In the genomic region with DNA sequence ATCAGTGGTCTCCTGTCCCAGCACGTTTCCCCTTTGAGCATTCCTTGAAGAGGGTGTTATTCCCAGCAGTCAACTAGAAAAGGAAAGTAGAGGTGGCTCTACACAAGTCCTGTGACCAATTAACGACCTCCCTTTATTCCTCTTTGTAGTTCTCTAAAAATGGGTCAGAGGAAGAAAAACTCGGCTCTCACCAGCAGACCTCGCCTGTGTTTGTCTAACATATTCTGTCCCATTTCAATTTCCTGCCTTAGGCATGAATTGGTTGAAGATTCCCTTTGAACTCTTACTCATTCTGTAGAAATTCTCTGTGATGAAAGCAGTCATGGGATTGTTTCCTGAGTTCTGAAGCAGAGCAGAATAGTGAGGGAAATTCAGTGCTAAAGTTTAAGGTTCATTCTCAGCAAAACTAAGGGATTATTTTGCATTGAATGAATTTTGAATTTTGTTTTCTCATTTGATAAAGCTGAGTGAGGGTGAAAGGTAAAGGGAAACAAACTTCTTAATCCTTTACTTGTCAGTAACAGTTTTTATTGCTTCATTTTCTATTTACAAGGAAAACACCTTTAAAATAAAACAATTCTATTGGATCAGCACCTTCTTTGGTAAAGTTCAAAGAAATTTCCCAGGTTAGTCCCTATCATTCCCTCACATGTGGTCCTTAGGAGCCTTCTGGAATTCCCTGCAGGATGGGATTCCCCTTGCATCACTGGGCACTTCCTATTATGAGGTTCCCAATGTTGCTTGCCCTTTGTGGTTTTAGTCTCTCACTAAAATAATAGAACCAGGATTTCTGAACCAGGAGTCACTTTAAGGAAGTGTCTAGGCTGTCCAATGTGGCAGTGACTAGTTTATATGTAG, we compare ENCODE assay signal across 1 cellular context.
TF ChIP-seq lines count a peak whose summit lies in the region.

No MANE protein-coding gene starts in this region.

TF ChIP-seq in HepG2, 621 proteins besides CTCF, POLR2A, EP300 and RAD21 (continued from another document and continues in another):
- TF ChIP-seq, protein P1, sequence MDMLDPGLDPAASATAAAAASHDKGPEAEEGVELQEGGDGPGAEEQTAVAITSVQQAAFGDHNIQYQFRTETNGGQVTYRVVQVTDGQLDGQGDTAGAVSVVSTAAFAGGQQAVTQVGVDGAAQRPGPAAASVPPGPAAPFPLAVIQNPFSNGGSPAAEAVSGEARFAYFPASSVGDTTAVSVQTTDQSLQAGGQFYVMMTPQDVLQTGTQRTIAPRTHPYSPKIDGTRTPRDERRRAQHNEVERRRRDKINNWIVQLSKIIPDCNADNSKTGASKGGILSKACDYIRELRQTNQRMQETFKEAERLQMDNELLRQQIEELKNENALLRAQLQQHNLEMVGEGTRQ (IDR thresholded peaks at IDR 0.05; ENCODE audit: low read depth, low read length) = no peak
- TF ChIP-seq, protein P1 (CRISPR knock-in tag; IDR thresholded peaks at IDR 0.05; ENCODE audit: borderline replicate concordance) = no peak
- TF ChIP-seq, protein P2, sequence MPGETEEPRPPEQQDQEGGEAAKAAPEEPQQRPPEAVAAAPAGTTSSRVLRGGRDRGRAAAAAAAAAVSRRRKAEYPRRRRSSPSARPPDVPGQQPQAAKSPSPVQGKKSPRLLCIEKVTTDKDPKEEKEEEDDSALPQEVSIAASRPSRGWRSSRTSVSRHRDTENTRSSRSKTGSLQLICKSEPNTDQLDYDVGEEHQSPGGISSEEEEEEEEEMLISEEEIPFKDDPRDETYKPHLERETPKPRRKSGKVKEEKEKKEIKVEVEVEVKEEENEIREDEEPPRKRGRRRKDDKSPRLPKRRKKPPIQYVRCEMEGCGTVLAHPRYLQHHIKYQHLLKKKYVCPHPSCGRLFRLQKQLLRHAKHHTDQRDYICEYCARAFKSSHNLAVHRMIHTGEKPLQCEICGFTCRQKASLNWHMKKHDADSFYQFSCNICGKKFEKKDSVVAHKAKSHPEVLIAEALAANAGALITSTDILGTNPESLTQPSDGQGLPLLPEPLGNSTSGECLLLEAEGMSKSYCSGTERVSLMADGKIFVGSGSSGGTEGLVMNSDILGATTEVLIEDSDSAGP (CRISPR knock-in tag; IDR thresholded peaks at IDR 0.05; ENCODE audit: borderline replicate concordance) = no peak
- TF ChIP-seq ZNF737 (CRISPR knock-in tag; IDR thresholded peaks at IDR 0.05; ENCODE audit: borderline replicate concordance) (no peak), ZNF644 (CRISPR knock-in tag; IDR thresholded peaks at IDR 0.05; ENCODE audit: low read depth) (peak; percentile 59; the same call in 1 of the 2 replicates), RARG (CRISPR knock-in tag; IDR thresholded peaks at IDR 0.05; ENCODE audit: low read depth) (no peak), CEBPG (CRISPR knock-in tag; IDR thresholded peaks at IDR 0.05) (peak; percentile 87), ZBTB7B (CRISPR knock-in tag; IDR thresholded peaks at IDR 0.05) (0 out of 2 replicates have a peak, but pooled peaks have one; percentile 32), HNRNPLL (IDR thresholded peaks at IDR 0.05; ENCODE audit: low read depth, low read length, poor library complexity, severe bottlenecking) (no peak), KMT2B (CRISPR knock-in tag; IDR thresholded peaks at IDR 0.05) (no peak), BCL6 (CRISPR knock-in tag; IDR thresholded peaks at IDR 0.05) (peak; percentile 74), JARID2 (CRISPR knock-in tag; IDR thresholded peaks at IDR 0.05; ENCODE audit: insufficient replicate concordance) (peak; percentile 24), CAMTA2 (CRISPR knock-in tag; IDR thresholded peaks at IDR 0.05; ENCODE audit: borderline replicate concordance) (no peak), ASH2L (IDR thresholded peaks at IDR 0.05; ENCODE audit: insufficient read length, low read depth, low read length) (peak; percentile 98), TBL1XR1 (IDR thresholded peaks at IDR 0.05; ENCODE audit: borderline replicate concordance, low read length, partially characterized antibody) (no peak), NFRKB (IDR thresholded peaks at IDR 0.05) (no peak)
- TF ChIP-seq, protein P3, sequence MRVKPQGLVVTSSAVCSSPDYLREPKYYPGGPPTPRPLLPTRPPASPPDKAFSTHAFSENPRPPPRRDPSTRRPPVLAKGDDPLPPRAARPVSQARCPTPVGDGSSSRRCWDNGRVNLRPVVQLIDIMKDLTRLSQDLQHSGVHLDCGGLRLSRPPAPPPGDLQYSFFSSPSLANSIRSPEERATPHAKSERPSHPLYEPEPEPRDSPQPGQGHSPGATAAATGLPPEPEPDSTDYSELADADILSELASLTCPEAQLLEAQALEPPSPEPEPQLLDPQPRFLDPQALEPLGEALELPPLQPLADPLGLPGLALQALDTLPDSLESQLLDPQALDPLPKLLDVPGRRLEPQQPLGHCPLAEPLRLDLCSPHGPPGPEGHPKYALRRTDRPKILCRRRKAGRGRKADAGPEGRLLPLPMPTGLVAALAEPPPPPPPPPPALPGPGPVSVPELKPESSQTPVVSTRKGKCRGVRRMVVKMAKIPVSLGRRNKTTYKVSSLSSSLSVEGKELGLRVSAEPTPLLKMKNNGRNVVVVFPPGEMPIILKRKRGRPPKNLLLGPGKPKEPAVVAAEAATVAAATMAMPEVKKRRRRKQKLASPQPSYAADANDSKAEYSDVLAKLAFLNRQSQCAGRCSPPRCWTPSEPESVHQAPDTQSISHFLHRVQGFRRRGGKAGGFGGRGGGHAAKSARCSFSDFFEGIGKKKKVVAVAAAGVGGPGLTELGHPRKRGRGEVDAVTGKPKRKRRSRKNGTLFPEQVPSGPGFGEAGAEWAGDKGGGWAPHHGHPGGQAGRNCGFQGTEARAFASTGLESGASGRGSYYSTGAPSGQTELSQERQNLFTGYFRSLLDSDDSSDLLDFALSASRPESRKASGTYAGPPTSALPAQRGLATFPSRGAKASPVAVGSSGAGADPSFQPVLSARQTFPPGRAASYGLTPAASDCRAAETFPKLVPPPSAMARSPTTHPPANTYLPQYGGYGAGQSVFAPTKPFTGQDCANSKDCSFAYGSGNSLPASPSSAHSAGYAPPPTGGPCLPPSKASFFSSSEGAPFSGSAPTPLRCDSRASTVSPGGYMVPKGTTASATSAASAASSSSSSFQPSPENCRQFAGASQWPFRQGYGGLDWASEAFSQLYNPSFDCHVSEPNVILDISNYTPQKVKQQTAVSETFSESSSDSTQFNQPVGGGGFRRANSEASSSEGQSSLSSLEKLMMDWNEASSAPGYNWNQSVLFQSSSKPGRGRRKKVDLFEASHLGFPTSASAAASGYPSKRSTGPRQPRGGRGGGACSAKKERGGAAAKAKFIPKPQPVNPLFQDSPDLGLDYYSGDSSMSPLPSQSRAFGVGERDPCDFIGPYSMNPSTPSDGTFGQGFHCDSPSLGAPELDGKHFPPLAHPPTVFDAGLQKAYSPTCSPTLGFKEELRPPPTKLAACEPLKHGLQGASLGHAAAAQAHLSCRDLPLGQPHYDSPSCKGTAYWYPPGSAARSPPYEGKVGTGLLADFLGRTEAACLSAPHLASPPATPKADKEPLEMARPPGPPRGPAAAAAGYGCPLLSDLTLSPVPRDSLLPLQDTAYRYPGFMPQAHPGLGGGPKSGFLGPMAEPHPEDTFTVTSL (CRISPR knock-in tag; IDR thresholded peaks at IDR 0.05; ENCODE audit: borderline replicate concordance) = peak; percentile 99
- TF ChIP-seq, protein P4, sequence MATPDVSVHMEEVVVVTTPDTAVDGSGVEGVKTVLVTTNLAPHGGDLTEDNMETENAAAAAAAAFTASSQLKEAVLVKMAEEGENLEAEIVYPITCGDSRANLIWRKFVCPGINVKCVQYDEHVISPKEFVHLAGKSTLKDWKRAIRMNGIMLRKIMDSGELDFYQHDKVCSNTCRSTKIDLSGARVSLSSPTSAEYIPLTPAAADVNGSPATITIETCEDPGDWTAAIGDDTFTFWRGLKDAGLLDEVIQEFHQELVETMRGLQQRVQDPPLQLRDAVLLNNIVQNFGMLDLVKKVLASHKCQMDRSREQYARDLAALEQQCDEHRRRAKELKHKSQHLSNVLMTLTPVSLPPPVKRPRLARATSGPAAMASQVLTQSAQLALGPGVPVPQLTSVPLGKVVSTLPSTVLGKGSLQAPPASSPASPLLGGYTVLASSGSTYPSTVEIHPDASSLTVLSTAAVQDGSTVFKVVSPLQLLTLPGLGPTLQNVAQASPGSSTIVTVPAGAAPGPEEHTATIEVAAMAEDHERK (CRISPR knock-in tag; IDR thresholded peaks at IDR 0.05; ENCODE audit: low read depth) = no peak
- TF ChIP-seq, protein P5, sequence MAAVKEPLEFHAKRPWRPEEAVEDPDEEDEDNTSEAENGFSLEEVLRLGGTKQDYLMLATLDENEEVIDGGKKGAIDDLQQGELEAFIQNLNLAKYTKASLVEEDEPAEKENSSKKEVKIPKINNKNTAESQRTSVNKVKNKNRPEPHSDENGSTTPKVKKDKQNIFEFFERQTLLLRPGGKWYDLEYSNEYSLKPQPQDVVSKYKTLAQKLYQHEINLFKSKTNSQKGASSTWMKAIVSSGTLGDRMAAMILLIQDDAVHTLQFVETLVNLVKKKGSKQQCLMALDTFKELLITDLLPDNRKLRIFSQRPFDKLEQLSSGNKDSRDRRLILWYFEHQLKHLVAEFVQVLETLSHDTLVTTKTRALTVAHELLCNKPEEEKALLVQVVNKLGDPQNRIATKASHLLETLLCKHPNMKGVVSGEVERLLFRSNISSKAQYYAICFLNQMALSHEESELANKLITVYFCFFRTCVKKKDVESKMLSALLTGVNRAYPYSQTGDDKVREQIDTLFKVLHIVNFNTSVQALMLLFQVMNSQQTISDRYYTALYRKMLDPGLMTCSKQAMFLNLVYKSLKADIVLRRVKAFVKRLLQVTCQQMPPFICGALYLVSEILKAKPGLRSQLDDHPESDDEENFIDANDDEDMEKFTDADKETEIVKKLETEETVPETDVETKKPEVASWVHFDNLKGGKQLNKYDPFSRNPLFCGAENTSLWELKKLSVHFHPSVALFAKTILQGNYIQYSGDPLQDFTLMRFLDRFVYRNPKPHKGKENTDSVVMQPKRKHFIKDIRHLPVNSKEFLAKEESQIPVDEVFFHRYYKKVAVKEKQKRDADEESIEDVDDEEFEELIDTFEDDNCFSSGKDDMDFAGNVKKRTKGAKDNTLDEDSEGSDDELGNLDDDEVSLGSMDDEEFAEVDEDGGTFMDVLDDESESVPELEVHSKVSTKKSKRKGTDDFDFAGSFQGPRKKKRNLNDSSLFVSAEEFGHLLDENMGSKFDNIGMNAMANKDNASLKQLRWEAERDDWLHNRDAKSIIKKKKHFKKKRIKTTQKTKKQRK (IDR thresholded peaks at IDR 0.05; ENCODE audit: low read length) = no peak
- TF ChIP-seq, protein P6, sequence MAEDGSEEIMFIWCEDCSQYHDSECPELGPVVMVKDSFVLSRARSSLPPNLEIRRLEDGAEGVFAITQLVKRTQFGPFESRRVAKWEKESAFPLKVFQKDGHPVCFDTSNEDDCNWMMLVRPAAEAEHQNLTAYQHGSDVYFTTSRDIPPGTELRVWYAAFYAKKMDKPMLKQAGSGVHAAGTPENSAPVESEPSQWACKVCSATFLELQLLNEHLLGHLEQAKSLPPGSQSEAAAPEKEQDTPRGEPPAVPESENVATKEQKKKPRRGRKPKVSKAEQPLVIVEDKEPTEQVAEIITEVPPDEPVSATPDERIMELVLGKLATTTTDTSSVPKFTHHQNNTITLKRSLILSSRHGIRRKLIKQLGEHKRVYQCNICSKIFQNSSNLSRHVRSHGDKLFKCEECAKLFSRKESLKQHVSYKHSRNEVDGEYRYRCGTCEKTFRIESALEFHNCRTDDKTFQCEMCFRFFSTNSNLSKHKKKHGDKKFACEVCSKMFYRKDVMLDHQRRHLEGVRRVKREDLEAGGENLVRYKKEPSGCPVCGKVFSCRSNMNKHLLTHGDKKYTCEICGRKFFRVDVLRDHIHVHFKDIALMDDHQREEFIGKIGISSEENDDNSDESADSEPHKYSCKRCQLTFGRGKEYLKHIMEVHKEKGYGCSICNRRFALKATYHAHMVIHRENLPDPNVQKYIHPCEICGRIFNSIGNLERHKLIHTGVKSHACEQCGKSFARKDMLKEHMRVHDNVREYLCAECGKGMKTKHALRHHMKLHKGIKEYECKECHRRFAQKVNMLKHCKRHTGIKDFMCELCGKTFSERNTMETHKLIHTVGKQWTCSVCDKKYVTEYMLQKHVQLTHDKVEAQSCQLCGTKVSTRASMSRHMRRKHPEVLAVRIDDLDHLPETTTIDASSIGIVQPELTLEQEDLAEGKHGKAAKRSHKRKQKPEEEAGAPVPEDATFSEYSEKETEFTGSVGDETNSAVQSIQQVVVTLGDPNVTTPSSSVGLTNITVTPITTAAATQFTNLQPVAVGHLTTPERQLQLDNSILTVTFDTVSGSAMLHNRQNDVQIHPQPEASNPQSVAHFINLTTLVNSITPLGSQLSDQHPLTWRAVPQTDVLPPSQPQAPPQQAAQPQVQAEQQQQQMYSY (CRISPR knock-in tag; IDR thresholded peaks at IDR 0.05) = no peak
- TF ChIP-seq, protein P7, sequence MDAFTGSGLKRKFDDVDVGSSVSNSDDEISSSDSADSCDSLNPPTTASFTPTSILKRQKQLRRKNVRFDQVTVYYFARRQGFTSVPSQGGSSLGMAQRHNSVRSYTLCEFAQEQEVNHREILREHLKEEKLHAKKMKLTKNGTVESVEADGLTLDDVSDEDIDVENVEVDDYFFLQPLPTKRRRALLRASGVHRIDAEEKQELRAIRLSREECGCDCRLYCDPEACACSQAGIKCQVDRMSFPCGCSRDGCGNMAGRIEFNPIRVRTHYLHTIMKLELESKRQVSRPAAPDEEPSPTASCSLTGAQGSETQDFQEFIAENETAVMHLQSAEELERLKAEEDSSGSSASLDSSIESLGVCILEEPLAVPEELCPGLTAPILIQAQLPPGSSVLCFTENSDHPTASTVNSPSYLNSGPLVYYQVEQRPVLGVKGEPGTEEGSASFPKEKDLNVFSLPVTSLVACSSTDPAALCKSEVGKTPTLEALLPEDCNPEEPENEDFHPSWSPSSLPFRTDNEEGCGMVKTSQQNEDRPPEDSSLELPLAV (CRISPR knock-in tag; conservative IDR thresholded peaks at IDR 0.05; ENCODE audit: low read depth) = no peak
- TF ChIP-seq, protein P8, sequence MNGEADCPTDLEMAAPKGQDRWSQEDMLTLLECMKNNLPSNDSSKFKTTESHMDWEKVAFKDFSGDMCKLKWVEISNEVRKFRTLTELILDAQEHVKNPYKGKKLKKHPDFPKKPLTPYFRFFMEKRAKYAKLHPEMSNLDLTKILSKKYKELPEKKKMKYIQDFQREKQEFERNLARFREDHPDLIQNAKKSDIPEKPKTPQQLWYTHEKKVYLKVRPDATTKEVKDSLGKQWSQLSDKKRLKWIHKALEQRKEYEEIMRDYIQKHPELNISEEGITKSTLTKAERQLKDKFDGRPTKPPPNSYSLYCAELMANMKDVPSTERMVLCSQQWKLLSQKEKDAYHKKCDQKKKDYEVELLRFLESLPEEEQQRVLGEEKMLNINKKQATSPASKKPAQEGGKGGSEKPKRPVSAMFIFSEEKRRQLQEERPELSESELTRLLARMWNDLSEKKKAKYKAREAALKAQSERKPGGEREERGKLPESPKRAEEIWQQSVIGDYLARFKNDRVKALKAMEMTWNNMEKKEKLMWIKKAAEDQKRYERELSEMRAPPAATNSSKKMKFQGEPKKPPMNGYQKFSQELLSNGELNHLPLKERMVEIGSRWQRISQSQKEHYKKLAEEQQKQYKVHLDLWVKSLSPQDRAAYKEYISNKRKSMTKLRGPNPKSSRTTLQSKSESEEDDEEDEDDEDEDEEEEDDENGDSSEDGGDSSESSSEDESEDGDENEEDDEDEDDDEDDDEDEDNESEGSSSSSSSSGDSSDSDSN (CRISPR knock-in tag; IDR thresholded peaks at IDR 0.05) = no peak
- TF ChIP-seq, protein P9, sequence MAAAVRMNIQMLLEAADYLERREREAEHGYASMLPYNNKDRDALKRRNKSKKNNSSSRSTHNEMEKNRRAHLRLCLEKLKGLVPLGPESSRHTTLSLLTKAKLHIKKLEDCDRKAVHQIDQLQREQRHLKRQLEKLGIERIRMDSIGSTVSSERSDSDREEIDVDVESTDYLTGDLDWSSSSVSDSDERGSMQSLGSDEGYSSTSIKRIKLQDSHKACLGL (CRISPR knock-in tag; IDR thresholded peaks at IDR 0.05) = no peak
